In the genomic region with DNA sequence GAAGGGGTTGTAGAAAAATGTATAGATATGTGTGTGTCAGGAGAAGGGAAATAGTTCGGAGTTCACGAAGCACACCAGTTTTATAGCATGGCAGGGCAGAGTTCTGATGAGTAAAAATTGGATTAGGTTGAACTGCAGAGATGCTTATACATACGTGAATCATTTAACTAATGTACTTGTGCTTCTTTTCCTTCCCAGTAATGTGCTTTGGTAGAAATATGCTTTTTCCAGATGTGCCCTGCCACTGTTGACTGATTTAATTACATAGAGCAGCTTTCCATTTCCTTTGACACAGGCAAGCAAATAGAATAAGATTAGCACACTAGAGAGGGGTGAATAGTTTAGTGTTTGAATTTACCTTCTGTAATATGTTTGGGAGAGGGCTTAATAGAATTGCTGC, we compare ENCODE assay signal across 1 cellular context.
TF ChIP-seq lines count a peak whose summit lies in the region.

No MANE protein-coding gene starts in this region.

TF ChIP-seq in GM23338, 12 proteins besides CTCF, POLR2A, EP300 and RAD21:
- TF ChIP-seq, protein P1, sequence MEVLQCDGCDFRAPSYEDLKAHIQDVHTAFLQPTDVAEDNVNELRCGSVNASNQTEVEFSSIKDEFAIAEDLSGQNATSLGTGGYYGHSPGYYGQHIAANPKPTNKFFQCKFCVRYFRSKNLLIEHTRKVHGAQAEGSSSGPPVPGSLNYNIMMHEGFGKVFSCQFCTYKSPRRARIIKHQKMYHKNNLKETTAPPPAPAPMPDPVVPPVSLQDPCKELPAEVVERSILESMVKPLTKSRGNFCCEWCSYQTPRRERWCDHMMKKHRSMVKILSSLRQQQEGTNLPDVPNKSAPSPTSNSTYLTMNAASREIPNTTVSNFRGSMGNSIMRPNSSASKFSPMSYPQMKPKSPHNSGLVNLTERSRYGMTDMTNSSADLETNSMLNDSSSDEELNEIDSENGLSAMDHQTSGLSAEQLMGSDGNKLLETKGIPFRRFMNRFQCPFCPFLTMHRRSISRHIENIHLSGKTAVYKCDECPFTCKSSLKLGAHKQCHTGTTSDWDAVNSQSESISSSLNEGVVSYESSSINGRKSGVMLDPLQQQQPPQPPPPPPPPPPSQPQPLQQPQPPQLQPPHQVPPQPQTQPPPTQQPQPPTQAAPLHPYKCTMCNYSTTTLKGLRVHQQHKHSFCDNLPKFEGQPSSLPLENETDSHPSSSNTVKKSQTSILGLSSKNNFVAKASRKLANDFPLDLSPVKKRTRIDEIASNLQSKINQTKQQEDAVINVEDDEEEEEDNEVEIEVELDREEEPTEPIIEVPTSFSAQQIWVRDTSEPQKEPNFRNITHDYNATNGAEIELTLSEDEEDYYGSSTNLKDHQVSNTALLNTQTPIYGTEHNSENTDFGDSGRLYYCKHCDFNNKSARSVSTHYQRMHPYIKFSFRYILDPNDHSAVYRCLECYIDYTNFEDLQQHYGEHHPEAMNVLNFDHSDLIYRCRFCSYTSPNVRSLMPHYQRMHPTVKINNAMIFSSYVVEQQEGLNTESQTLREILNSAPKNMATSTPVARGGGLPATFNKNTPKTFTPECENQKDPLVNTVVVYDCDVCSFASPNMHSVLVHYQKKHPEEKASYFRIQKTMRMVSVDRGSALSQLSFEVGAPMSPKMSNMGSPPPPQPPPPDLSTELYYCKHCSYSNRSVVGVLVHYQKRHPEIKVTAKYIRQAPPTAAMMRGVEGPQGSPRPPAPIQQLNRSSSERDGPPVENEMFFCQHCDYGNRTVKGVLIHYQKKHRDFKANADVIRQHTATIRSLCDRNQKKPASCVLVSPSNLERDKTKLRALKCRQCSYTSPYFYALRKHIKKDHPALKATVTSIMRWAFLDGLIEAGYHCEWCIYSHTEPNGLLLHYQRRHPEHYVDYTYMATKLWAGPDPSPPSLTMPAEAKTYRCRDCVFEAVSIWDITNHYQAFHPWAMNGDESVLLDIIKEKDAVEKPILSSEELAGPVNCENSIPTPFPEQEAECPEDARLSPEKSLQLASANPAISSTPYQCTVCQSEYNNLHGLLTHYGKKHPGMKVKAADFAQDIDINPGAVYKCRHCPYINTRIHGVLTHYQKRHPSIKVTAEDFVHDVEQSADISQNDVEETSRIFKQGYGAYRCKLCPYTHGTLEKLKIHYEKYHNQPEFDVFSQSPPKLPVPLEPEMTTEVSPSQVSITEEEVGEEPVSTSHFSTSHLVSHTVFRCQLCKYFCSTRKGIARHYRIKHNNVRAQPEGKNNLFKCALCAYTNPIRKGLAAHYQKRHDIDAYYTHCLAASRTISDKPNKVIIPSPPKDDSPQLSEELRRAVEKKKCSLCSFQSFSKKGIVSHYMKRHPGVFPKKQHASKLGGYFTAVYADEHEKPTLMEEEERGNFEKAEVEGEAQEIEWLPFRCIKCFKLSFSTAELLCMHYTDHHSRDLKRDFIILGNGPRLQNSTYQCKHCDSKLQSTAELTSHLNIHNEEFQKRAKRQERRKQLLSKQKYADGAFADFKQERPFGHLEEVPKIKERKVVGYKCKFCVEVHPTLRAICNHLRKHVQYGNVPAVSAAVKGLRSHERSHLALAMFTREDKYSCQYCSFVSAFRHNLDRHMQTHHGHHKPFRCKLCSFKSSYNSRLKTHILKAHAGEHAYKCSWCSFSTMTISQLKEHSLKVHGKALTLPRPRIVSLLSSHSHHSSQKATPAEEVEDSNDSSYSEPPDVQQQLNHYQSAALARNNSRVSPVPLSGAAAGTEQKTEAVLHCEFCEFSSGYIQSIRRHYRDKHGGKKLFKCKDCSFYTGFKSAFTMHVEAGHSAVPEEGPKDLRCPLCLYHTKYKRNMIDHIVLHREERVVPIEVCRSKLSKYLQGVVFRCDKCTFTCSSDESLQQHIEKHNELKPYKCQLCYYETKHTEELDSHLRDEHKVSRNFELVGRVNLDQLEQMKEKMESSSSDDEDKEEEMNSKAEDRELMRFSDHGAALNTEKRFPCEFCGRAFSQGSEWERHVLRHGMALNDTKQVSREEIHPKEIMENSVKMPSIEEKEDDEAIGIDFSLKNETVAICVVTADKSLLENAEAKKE (CRISPR knock-in tag; IDR thresholded peaks at IDR 0.05) = no peak
- no peak for TF ChIP-seq ZNF114 (CRISPR knock-in tag; IDR thresholded peaks at IDR 0.05)
- no peak for TF ChIP-seq ETS1 (IDR thresholded peaks at IDR 0.05)
- no peak for TF ChIP-seq EZH2 (IDR thresholded peaks at IDR 0.05; ENCODE audit: low read depth, unreplicated experiment)
- no peak for TF ChIP-seq NANOG (IDR thresholded peaks at IDR 0.05; ENCODE audit: borderline replicate concordance)
- no peak for TF ChIP-seq ZNF331 (CRISPR knock-in tag; IDR thresholded peaks at IDR 0.05; ENCODE audit: low read depth)
- no peak for TF ChIP-seq STAT1 (IDR thresholded peaks at IDR 0.05; ENCODE audit: unreplicated experiment)
- no peak for TF ChIP-seq CREB1 (CRISPR knock-in tag; IDR thresholded peaks at IDR 0.05; ENCODE audit: low read depth)
- TF ChIP-seq, protein P2, sequence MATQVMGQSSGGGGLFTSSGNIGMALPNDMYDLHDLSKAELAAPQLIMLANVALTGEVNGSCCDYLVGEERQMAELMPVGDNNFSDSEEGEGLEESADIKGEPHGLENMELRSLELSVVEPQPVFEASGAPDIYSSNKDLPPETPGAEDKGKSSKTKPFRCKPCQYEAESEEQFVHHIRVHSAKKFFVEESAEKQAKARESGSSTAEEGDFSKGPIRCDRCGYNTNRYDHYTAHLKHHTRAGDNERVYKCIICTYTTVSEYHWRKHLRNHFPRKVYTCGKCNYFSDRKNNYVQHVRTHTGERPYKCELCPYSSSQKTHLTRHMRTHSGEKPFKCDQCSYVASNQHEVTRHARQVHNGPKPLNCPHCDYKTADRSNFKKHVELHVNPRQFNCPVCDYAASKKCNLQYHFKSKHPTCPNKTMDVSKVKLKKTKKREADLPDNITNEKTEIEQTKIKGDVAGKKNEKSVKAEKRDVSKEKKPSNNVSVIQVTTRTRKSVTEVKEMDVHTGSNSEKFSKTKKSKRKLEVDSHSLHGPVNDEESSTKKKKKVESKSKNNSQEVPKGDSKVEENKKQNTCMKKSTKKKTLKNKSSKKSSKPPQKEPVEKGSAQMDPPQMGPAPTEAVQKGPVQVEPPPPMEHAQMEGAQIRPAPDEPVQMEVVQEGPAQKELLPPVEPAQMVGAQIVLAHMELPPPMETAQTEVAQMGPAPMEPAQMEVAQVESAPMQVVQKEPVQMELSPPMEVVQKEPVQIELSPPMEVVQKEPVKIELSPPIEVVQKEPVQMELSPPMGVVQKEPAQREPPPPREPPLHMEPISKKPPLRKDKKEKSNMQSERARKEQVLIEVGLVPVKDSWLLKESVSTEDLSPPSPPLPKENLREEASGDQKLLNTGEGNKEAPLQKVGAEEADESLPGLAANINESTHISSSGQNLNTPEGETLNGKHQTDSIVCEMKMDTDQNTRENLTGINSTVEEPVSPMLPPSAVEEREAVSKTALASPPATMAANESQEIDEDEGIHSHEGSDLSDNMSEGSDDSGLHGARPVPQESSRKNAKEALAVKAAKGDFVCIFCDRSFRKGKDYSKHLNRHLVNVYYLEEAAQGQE (IDR thresholded peaks at IDR 0.05; ENCODE audit: unreplicated experiment) = no peak
